ENCODE assay signal across 8 cellular contexts in genomic region chr2:207746131-207746530, GRCh38. TPM values are rescaled to one million over a fixed set of nuclear protein-coding genes. Genes with fewer than 3 reads are reported as not detected.
A peak's percentile ranks its signal among the peaks of the same experiment; 100 is the strongest.
DNase-seq lines count a peak whose midpoint lies in the region; ATAC-seq and TF ChIP-seq lines count a peak whose summit lies in the region.

No MANE protein-coding gene starts in this region.

- H3K9me3 ChIP-seq in HCT116 (ENCODE audit: control insufficient read depth in 1 of 2, insufficient read depth in 1 of 2, low read depth in 1 of 2, low read length in 2 of 2) (no peaks in the 10 kb centered on the region), MM.1S (replicated peaks; ENCODE audit: insufficient read depth, low read length) (no peaks in the 10 kb centered on the region)

- H3K27me3 ChIP-seq in HCT116 (ENCODE audit: insufficient read depth, low read length) = no peaks in the 10 kb centered on the region
- no peaks in the 10 kb centered on the region for H3K27me3 ChIP-seq in MM.1S (replicated peaks; ENCODE audit: insufficient read depth, low read length)

- H3K4me1 Mint-ChIP-seq in stimulated activated memory B cell treated with anti-CD40 and anti-IgM and Interleukin-4, amounts not matched to agents 10 μg/mL and 1 μg/mL and 100 μg/mL, for 72 hours = no peaks in the 10 kb centered on the region

- no peaks in the 10 kb centered on the region for H3F3A ChIP-seq in MM.1S (ENCODE audit: insufficient read depth, low read length)

- H3K9ac ChIP-seq in HCT116 (ENCODE audit: low read length) (no peak overlapping the region), MM.1S (ENCODE audit: low read length) (no peak overlapping the region)

- TF ChIP-seq CTCF in AG04449 (IDR thresholded peaks at IDR 0.05; ENCODE audit: insufficient read depth, low read length, missing control alignments) (peak; percentile 87), GM12864 (IDR thresholded peaks at IDR 0.05; ENCODE audit: low read depth, low read length, missing control alignments) (peak; percentile 80), HCT116 (IDR thresholded peaks at IDR 0.05 in 2 of 3, conservative IDR thresholded peaks at IDR 0.05 in 1 of 3; ENCODE audit: borderline replicate concordance in 1 of 3, insufficient read depth in 1 of 3, low read depth in 2 of 3, low read length in 2 of 3) (peak; percentile 89 to 98 (median 95)), MM.1S (IDR thresholded peaks at IDR 0.05; ENCODE audit: low read length) (peak; percentile 89)

- intact Hi-C loops in HCT116 (cut with micrococcal nuclease) = loop anchor here (1.0 to 5.0 kb wide), 6 partner anchors 227 to 506 kb away; no protein-coding TSS in a partner anchor
- intact Hi-C loops in left colon (cut with DNase I, micrococcal nuclease) = loop anchor here (10.0 kb wide), 1 partner anchor 289 kb away; no protein-coding TSS in a partner anchor

- H3K4me2 ChIP-seq in HCT116 (ENCODE audit: low read length) = no peak overlapping the region
- no peak overlapping the region for H3K4me2 ChIP-seq in MM.1S (ENCODE audit: low read depth, low read length)

- no peak overlapping the region for H3K27ac ChIP-seq in HCT116 (ENCODE audit: low read depth, low read length)
- H3K27ac ChIP-seq in MM.1S (ENCODE audit: low read length) = no peak overlapping the region
- H3K27ac ChIP-seq in caudate nucleus (ENCODE audit: low read depth, low read length) = no peak overlapping the region

- no peak overlapping the region for H3K4me3 Mint-ChIP-seq in stimulated activated memory B cell treated with anti-CD40 and anti-IgM and Interleukin-4, amounts not matched to agents 10 μg/mL and 1 μg/mL and 100 μg/mL, for 72 hours

- 0 out of 4 replicates have a peak, but pooled peaks cover 0 to 3% of the 10 kb centered on the region in 2 experiments for H3K36me3 ChIP-seq in HCT116 (ENCODE audit: control insufficient read depth in 1 of 2, insufficient read depth in 2 of 2, low read length in 2 of 2)
- no peaks in the 10 kb centered on the region for H3K36me3 ChIP-seq in MM.1S (replicated peaks; ENCODE audit: insufficient read depth, low read length)

- no peak overlapping the region for H2AFZ ChIP-seq in HCT116 (ENCODE audit: low read depth, low read length, poor library complexity, severe bottlenecking)
- H2AFZ ChIP-seq in MM.1S (ENCODE audit: low read length) = no peak overlapping the region

- H4K20me1 ChIP-seq in HCT116 (ENCODE audit: insufficient read depth) (no peaks in the 10 kb centered on the region), MM.1S (ENCODE audit: insufficient read depth, low read length) (no peaks in the 10 kb centered on the region)

- DNase-seq in AG04449 (ENCODE audit: low read depth, low spot score) (peak; percentile 26), GM12864 (ENCODE audit: low read depth) (peak; percentile 36), HCT116 (ENCODE audit: low read depth, low spot score) (peak; percentile 54), MM.1S (peak; percentile 68), SIG-M5 (lab: John Stamatoyannopoulos, UW) (peak; percentile 13), caudate nucleus (lab: John Stamatoyannopoulos, UW) (peak in 39 of 61 donors; percentile 5 to 76 (median 29)), left colon (peak; percentile 32 to 56)

- H3K9me2 ChIP-seq in HCT116 (ENCODE audit: insufficient read depth) (no peaks in the 10 kb centered on the region), MM.1S (replicated peaks; ENCODE audit: insufficient read depth, low read length) (no peaks in the 10 kb centered on the region)

- H3K4me3 ChIP-seq in AG04449 (ENCODE audit: low read depth, low read length) (no peak overlapping the region), GM12864 (ENCODE audit: low read depth, low read length) (no peak overlapping the region), HCT116 (replicated peaks in 1 of 2; ENCODE audit: low read depth in 1 of 2, low read length in 2 of 2) (no peak overlapping the region), MM.1S (ENCODE audit: low read length) (no peak overlapping the region)

- H3K79me2 ChIP-seq in HCT116 (ENCODE audit: insufficient read depth, low read length) (no peaks in the 10 kb centered on the region), MM.1S (ENCODE audit: low read length) (no peaks in the 10 kb centered on the region)

- H3K27ac Mint-ChIP-seq in stimulated activated memory B cell treated with anti-CD40 and anti-IgM and Interleukin-4, amounts not matched to agents 10 μg/mL and 1 μg/mL and 100 μg/mL, for 72 hours = no peak overlapping the region

- no peaks in the 10 kb centered on the region for H3K9me3 Mint-ChIP-seq in stimulated activated memory B cell treated with anti-CD40 and anti-IgM and Interleukin-4, amounts not matched to agents 10 μg/mL and 1 μg/mL and 100 μg/mL, for 72 hours

- TF ChIP-seq RAD21 in HCT116 (IDR thresholded peaks at IDR 0.05; ENCODE audit: low read depth) = peak; percentile 99

- RAD21 ChIA-PET in HCT116 (lab: Charles Lee; ENCODE audit: low non-redundant PET in 1 of 2, low total read pairs in 2 of 2, uncharacterized antibody in 2 of 2, unreplicated experiment in 2 of 2) = interaction anchor here (0.5 to 1.6 kb wide), 7 partner anchors 54 to 526 kb away, joined by 3 to 11 read pairs (median 3); no protein-coding TSS in a partner anchor

- peaks cover 16% of the 10 kb centered on the region for H3K36me3 Mint-ChIP-seq in stimulated activated memory B cell treated with anti-CD40 and anti-IgM and Interleukin-4, amounts not matched to agents 10 μg/mL and 1 μg/mL and 100 μg/mL, for 72 hours

- POLR2A ChIA-PET in AG04449 (lab: Yijun Ruan, JAX) = interaction anchor here (0.9 to 1.1 kb wide), 2 partner anchors 223 to 323 kb away, joined by 3 to 4 read pairs; no protein-coding TSS in a partner anchor
- POLR2A ChIA-PET in HCT116 (lab: Charles Lee) = interaction anchor here (1.2 kb wide), 1 partner anchor 35 kb away, joined by 3 read pairs; the partner anchor contains the start of gene CCNYL1

- BruUV-seq in HCT116 (replicated peaks; lab: Mats Ljungman, UMichigan) = no TSS peak

- no peaks in the 10 kb centered on the region for H3K27me3 Mint-ChIP-seq in stimulated activated memory B cell treated with anti-CD40 and anti-IgM and Interleukin-4, amounts not matched to agents 10 μg/mL and 1 μg/mL and 100 μg/mL, for 72 hours

- no peak for TF ChIP-seq POLR2A in HCT116 (IDR thresholded peaks at IDR 0.05; ENCODE audit: borderline replicate concordance, extremely low read depth, insufficient read depth, insufficient read length)

- CTCF ChIA-PET in AG04449 (lab: Yijun Ruan, JAX) = interaction anchor here (0.5 to 10.7 kb wide), 41 partner anchors 8 to 508 kb away, joined by 3 to 332 read pairs (median 5); partner anchors contain the start of genes IDH1 and PLEKHM3
- CTCF ChIA-PET in HCT116 (lab: Charles Lee) = interaction anchor here (0.6 to 5.9 kb wide), 14 partner anchors 9 to 508 kb away, joined by 3 to 66 read pairs (median 8); partner anchors contain the start of genes FZD5, IDH1, METTL21A and PLEKHM3

- peak; percentile 97 for ATAC-seq in HCT116
- peak; percentile 75 for ATAC-seq in left colon
- peak; percentile 66 for ATAC-seq in stimulated activated memory B cell treated with anti-CD40 and anti-IgM and Interleukin-4, amounts not matched to agents 10 μg/mL and 1 μg/mL and 100 μg/mL, for 72 hours

- H3K4me1 ChIP-seq in HCT116 (ENCODE audit: control insufficient read depth in 1 of 2, insufficient read depth in 2 of 2, low read length in 2 of 2) = no peaks in the 10 kb centered on the region
- no peaks in the 10 kb centered on the region for H3K4me1 ChIP-seq in MM.1S (ENCODE audit: low read length)

TF ChIP-seq in HCT116, 20 proteins besides CTCF, POLR2A, EP300 and RAD21:
- TF ChIP-seq, protein P1, sequence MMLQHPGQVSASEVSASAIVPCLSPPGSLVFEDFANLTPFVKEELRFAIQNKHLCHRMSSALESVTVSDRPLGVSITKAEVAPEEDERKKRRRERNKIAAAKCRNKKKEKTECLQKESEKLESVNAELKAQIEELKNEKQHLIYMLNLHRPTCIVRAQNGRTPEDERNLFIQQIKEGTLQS (IDR thresholded peaks at IDR 0.05) = no peak
- TF ChIP-seq POLR2AphosphoS5 (IDR thresholded peaks at IDR 0.05; ENCODE audit: low read depth, low read length) = 0 out of 2 replicates have a peak, but pooled peaks have one; percentile 17

RNA-seq across cellular contexts. Expression of gene FZD5, which starts 23.6 kb away (rescaled TPM):
- total RNA-seq in HCT116 (2021; ENCODE audit: unreplicated experiment) (9.0 TPM), left colon (100 to 1,000 TPM; 109 to 147 TPM)
- 4.0 and 4.5 TPM in 2 replicates for polyA plus RNA-seq in HCT116 (2012)

RNA-seq across cellular contexts. Expression of gene CCNYL1, which starts 34.7 kb away (rescaled TPM):
- total RNA-seq in HCT116 (2021; ENCODE audit: unreplicated experiment) (14.9 TPM), left colon (10 to 100 TPM; 38.6 to 51.4 TPM)
- polyA plus RNA-seq in HCT116 (2012) = 4.7 and 6.2 TPM in 2 replicates

Comparison
In these comparisons a context has a peak if more than half of its experiments do, and no peak if none do; other contexts are left out.
1. DNase-seq: peak in every context shown above with its lines; median percentile 68 in MM.1S; 54 in HCT116; 44 in left colon; 36 in GM12864; 29 in caudate nucleus; 26 in AG04449; 13 in SIG-M5.
2. RNA of gene FZD5, which starts 23.6 kb away (total RNA-seq): 109 to 147 TPM in left colon; 9.0 TPM in HCT116 (single experiment); every median in the first group is over 10 times any median in the second.
3. Peak in every context shown above with its lines, with median percentiles within 50 percentile points of each other: CTCF ChIP-seq and ATAC-seq.